In the genomic region with DNA sequence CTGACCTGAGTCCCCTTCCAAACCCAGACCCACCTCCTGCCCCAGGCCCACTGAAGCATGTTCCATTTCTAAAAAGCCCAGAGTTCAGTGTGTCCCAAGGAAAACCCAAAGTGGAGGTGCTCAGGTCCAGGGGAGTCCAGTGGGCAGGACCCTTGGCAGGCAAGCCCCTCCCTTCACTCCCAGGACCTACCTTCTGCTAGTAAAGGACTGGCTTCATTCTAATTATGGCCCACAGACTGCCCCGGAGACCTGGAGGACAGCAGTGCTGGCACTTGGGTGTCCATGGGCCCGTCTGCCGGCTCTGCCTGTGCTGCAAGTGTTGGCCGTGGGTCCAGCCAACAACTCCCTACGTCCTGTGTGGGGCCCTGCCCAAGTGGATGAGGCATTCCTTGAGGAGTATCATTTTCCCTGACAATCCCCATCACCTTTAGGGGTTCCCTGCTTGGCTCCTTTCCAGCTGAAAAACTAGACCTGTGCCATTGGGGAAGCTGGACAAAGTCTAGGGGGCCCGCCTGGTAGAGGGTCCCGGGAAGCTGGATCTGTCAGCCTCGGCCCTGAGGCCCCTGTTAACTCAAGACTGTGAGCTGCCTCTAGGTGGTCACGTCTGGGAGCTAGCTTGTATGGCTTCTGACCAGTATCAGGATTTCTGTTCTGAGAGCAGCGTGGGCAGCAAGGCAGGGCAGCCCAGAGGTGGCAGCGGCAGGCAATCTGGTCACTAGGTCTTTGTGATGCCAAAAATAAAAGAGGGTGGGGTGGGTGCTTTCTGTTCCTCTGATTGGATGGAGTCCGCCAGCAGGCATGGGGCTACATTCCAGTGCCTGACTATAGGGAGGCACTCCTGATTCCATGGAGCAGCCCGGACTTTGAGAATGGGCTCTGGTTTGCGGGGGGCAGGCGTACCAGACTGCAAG, we compare ENCODE assay signal across 20 cellular contexts. TPM values are rescaled to one million over a fixed set of nuclear protein-coding genes. Genes with fewer than 3 reads are reported as not detected.
DNase-seq lines count a peak whose midpoint lies in the region; ATAC-seq and TF ChIP-seq lines count a peak whose summit lies in the region.
"Had no signal": no experiment of that assay in that cellular context is flagged by ENCODE, and none has a peak within 500 bp of the region (broad histone marks: within the 10 kb centered on the region; RNA-seq: fewer than 3 reads in every experiment).

No MANE protein-coding gene starts in this region.

- H3K36me3 ChIP-seq in heart left ventricle = peaks cover 0 to 7% (median 0%) of the 10 kb centered on the region in 9 donors
- peaks cover 41% of the 10 kb centered on the region for H3K36me3 ChIP-seq in SK-N-MC (ENCODE audit: insufficient read depth, low read length)
- H3K36me3 ChIP-seq in lower lobe of right lung = no peaks in the 10 kb centered on the region
- H3K36me3 ChIP-seq in aorta (ENCODE audit: control insufficient read depth in 1 of 2, insufficient read depth in 2 of 2, low read length in 1 of 2) = no peaks in the 10 kb centered on the region
- no peaks in the 10 kb centered on the region for H3K36me3 ChIP-seq in ascending aorta

- intact Hi-C loops in heart left ventricle (cut with DNase I) (loop anchor here in 4 of 10 donors (5.0 to 10.0 kb wide), 5 partner anchors 129 to 209 kb away; no protein-coding TSS in a partner anchor), left cardiac atrium (cut with DNase I) (loop anchor here in 1 of 2 donors (5.0 kb wide), 2 partner anchors 186 to 206 kb away; no protein-coding TSS in a partner anchor), lower lobe of right lung (cut with DNase I) (no loop called here), aorta (cut with DNase I) (no loop called here), ascending aorta (cut with DNase I) (no loop called here)

- no peak for TF ChIP-seq POLR2A in heart left ventricle (IDR thresholded peaks at IDR 0.05)

- H3K4me1 ChIP-seq in heart left ventricle (peaks cover 0 to 31% (median 14%) of the 10 kb centered on the region in 12 donors), lower lobe of right lung (peaks cover 30% of the 10 kb centered on the region), aorta (ENCODE audit: control insufficient read depth in 1 of 2, insufficient read depth in 2 of 2, low read length in 2 of 2) (no peaks in the 10 kb centered on the region), ascending aorta (no peaks in the 10 kb centered on the region)

- H3K27me3 ChIP-seq in heart left ventricle = peaks cover 24 to 56% (median 37%) of the 10 kb centered on the region in 9 donors
- peaks cover 71% of the 10 kb centered on the region for H3K27me3 ChIP-seq in lower lobe of right lung (ENCODE audit: low read depth)
- H3K27me3 ChIP-seq in aorta (ENCODE audit: control insufficient read depth in 1 of 2, insufficient read depth in 2 of 2, low read length in 1 of 2) = no peaks in the 10 kb centered on the region
- H3K27me3 ChIP-seq in ascending aorta = peaks cover 22% of the 10 kb centered on the region

- peak; percentile 38 to 69 (median 58) for ATAC-seq in heart left ventricle
- ATAC-seq in left cardiac atrium = no peak
- ATAC-seq in lower lobe of right lung = no peak
- no peak for ATAC-seq in aorta (ENCODE audit: low FRiP score)

- H3K9ac ChIP-seq in SK-N-MC (ENCODE audit: insufficient read length) = no peak overlapping the region

- H3K9me3 ChIP-seq in heart left ventricle (no peaks in the 10 kb centered on the region), SK-N-MC (ENCODE audit: low read depth, low read length) (no peaks in the 10 kb centered on the region), lower lobe of right lung (no peaks in the 10 kb centered on the region), aorta (ENCODE audit: control insufficient read depth, low read length) (no peaks in the 10 kb centered on the region), ascending aorta (no peaks in the 10 kb centered on the region)

- DNase-seq in heart left ventricle (peak in 2 of 5 donors; percentile 49 to 50), left cardiac atrium (no peak), SK-N-MC (ENCODE audit: low read depth, low spot score) (no peak), lower lobe of right lung (peak; percentile 24), aorta (peak; percentile 38 to 61), ascending aorta (ENCODE audit: low spot score in 2 of 2) (no peak), DMS 273 treated with DMSO at 0.1 percent for 48 hours (lab: John Stamatoyannopoulos, UW) (no peak), kidney tubule cell (ENCODE audit: low spot score) (no peak)
- DNase-seq: CD4-positive, alpha-beta T cell; GF-D8; GOT3; HFFc6; NCI-H1417 treated with DMSO at 0.1 percent for 48 hours; NCI-H187 treated with DMSO at 0.1 percent for 48 hours; NCI-H2227 treated with DMSO at 0.1 percent for 48 hours; NCI-H510A treated with DMSO at 0.1 percent for 48 hours; NCI-H774; SHP77 treated with DMSO at 0.1 percent for 48 hours had no signal

- no peak overlapping the region for H3K4me3 ChIP-seq in heart left ventricle
- H3K4me3 ChIP-seq in SK-N-MC = no peak overlapping the region; the same call in 1 of the 2 replicates
- H3K4me3 ChIP-seq in lower lobe of right lung = no peak overlapping the region
- no peak overlapping the region for H3K4me3 ChIP-seq in aorta (ENCODE audit: low read length in 2 of 2)
- H3K4me3 ChIP-seq in ascending aorta = no peak overlapping the region

- no peak for TF ChIP-seq CTCF in heart left ventricle (IDR thresholded peaks at IDR 0.05)
- no peak for TF ChIP-seq CTCF in lower lobe of right lung (IDR thresholded peaks at IDR 0.05)
- no peak for TF ChIP-seq CTCF in ascending aorta (IDR thresholded peaks at IDR 0.05)

- H3K27ac ChIP-seq in heart left ventricle (peak overlapping the region in 1 of 12 donors; percentile 24), SK-N-MC (peak overlapping the region; percentile 97), lower lobe of right lung (no peak overlapping the region), aorta (ENCODE audit: low read depth in 1 of 2, low read length in 2 of 2) (no peak overlapping the region), ascending aorta (no peak overlapping the region)

- WGBS in heart left ventricle, 4 donors = 65 to 82% (median 72%) methylated on average over 13 to 15 of the region's 15 CpGs
- WGBS in aorta, 2 donors = 83 to 88% methylated on average over 15 of the region's 15 CpGs

RNA-seq across cellular contexts. Expression of gene CBX2, which starts 8.2 kb away (rescaled TPM):
- total RNA-seq in heart left ventricle = 1 to 10 TPM; 2.4 to 4.3 (median 3.2) TPM
- 1 to 10 TPM; 2.9 TPM for polyA plus RNA-seq in heart left ventricle
- total RNA-seq in left cardiac atrium = 1 to 10 TPM; 3.1 to 3.5 TPM
- total RNA-seq in lower lobe of right lung = 3.9 TPM
- total RNA-seq in aorta = 1 to 10 TPM; 1.2 to 4.5 TPM
- not detected for polyA plus RNA-seq in aorta
- 4.6 TPM for total RNA-seq in ascending aorta

RNA-seq across cellular contexts. Expression of gene CBX8, which starts 10.7 kb away (rescaled TPM):
- total RNA-seq in heart left ventricle (1 to 10 TPM; 1.5 to 9.2 (median 5.3) TPM), left cardiac atrium (1 to 10 TPM; 4.1 to 5.9 TPM), lower lobe of right lung (5.8 TPM), aorta (1 to 10 TPM; 5.3 to 6.2 TPM), ascending aorta (1.1 TPM)
- polyA plus RNA-seq in heart left ventricle (1 to 10 TPM; 3.6 to 5.1 TPM), aorta (1 to 10 TPM; 1.4 to 2.4 TPM)

RNA-seq across cellular contexts. Expression of gene CBX4, which starts 53.1 kb away (rescaled TPM):
- 10 to 100 TPM; 16.7 to 41.1 (median 26.9) TPM for total RNA-seq in heart left ventricle
- polyA plus RNA-seq in heart left ventricle = 10 to 100 TPM; 10.9 to 14.2 TPM
- 10 to 100 TPM; 17.9 to 24.2 TPM for total RNA-seq in left cardiac atrium
- 20.6 TPM for total RNA-seq in lower lobe of right lung
- 10 to 100 TPM; 10.7 to 13.4 TPM for total RNA-seq in aorta
- polyA plus RNA-seq in aorta = 1 to 10 TPM; 2.5 to 8.0 TPM
- total RNA-seq in ascending aorta = 25.7 TPM

RNA-seq across cellular contexts. Expression of gene ENPP7, which starts 55.4 kb away (rescaled TPM):
- total RNA-seq in heart left ventricle (not detected), left cardiac atrium (not detected), lower lobe of right lung (0.18 TPM), aorta (not detected), ascending aorta (2.2 TPM)
- polyA plus RNA-seq in heart left ventricle (not detected), aorta (10 to 100 TPM in 1 of 2 donors, not detected in 1; 10.9 TPM)
- total RNA-seq: CD4-positive, alpha-beta T cell; HFFc6; M059J had no signal
- polyA plus RNA-seq: BJ had no signal

Comparison
In these comparisons a context has a peak if more than half of its experiments do, and no peak if none do; other contexts are left out.
1. ATAC-seq: peak in heart left ventricle (4 of 4); none in left cardiac atrium (0 of 2), lower lobe of right lung (0 of 2) and aorta (single experiment).
2. DNase-seq: peak in lower lobe of right lung (single experiment) and aorta (2 of 2); none in left cardiac atrium (single experiment), SK-N-MC (single experiment), ascending aorta (0 of 2), DMS 273 treated with DMSO at 0.1 percent for 48 hours (single experiment) and kidney tubule cell (single experiment).